ENCODE assay signal across 9 cellular contexts in genomic region chr3:183435701-183436100, GRCh38.
DNase-seq lines count a peak whose midpoint lies in the region; ATAC-seq lines count a peak whose summit lies in the region.
"Had no signal": no experiment of that assay in that cellular context is flagged by ENCODE, and none has a peak within 500 bp of the region (broad histone marks: within the 10 kb centered on the region; RNA-seq: fewer than 3 reads in every experiment).

No MANE protein-coding gene starts in this region.

- peak; percentile 41 for DNase-seq in stimulated activated CD4-positive, alpha-beta T cell treated with anti-CD3 and anti-CD28 coated beads, Interleukin-15, amount 100 ng/mL, for 24 hours
- DNase-seq in stimulated activated CD4-positive, alpha-beta T cell treated with anti-CD3 and anti-CD28 coated beads, Interleukin-4, amount 100 ng/mL, for 4 hours: no peak
- DNase-seq in NOMO-1 treated with DMSO at 0.1 percent for 48 hours (lab: John Stamatoyannopoulos, UW; ENCODE audit: unreplicated experiment) (peak; percentile 77), retina (no peak), GM03348 (ENCODE audit: low spot score) (no peak), glomerular visceral epithelial cell (ENCODE audit: extremely low spot score) (no peak)
- no peak for DNase-seq in stimulated activated naive CD8-positive, alpha-beta T cell treated with anti-CD3 and anti-CD28 coated beads, Interleukin-15, amount 100 ng/mL, for 72 hours
- DNase-seq: colonic mucosa had no signal

- H3K4me1 Mint-ChIP-seq in stimulated activated naive CD8-positive, alpha-beta T cell treated with anti-CD3 and anti-CD28 coated beads, Interleukin-15, amount 100 ng/mL, for 72 hours: peaks cover 16% of the 10 kb centered on the region

- H3K27ac Mint-ChIP-seq in stimulated activated naive CD8-positive, alpha-beta T cell treated with anti-CD3 and anti-CD28 coated beads, Interleukin-15, amount 100 ng/mL, for 72 hours: no peak overlapping the region

- no peak overlapping the region for H3K4me3 Mint-ChIP-seq in stimulated activated naive CD8-positive, alpha-beta T cell treated with anti-CD3 and anti-CD28 coated beads, Interleukin-15, amount 100 ng/mL, for 72 hours

- peaks cover 9% of the 10 kb centered on the region for H3K27me3 Mint-ChIP-seq in stimulated activated naive CD8-positive, alpha-beta T cell treated with anti-CD3 and anti-CD28 coated beads, Interleukin-15, amount 100 ng/mL, for 72 hours

- peak; percentile 67 for ATAC-seq in HG02763 (IDR thresholded peaks at IDR 0.05; ENCODE audit: unreplicated experiment)
- ATAC-seq in stimulated activated naive CD8-positive, alpha-beta T cell treated with anti-CD3 and anti-CD28 coated beads, Interleukin-15, amount 100 ng/mL, for 72 hours: peak; percentile 43

- H3K9me3 Mint-ChIP-seq in stimulated activated naive CD8-positive, alpha-beta T cell treated with anti-CD3 and anti-CD28 coated beads, Interleukin-15, amount 100 ng/mL, for 72 hours: peaks cover 4 to 6% of the 10 kb centered on the region in 2 donors

Comparison
In these comparisons a context has a peak if more than half of its experiments do, and no peak if none do; other contexts are left out.
1. DNase-seq: peak in stimulated activated CD4-positive, alpha-beta T cell treated with anti-CD3 and anti-CD28 coated beads, Interleukin-15, amount 100 ng/mL, for 24 hours (single experiment) and NOMO-1 treated with DMSO at 0.1 percent for 48 hours (single experiment); none in stimulated activated CD4-positive, alpha-beta T cell treated with anti-CD3 and anti-CD28 coated beads, Interleukin-4, amount 100 ng/mL, for 4 hours (0 of 2), stimulated activated naive CD8-positive, alpha-beta T cell treated with anti-CD3 and anti-CD28 coated beads, Interleukin-15, amount 100 ng/mL, for 72 hours (0 of 2), retina (single experiment), GM03348 (single experiment) and glomerular visceral epithelial cell (single experiment).